In genomic region chr2:180695570-180695969, GRCh38 we compare ENCODE assay signal across 15 cellular contexts.
"Had no signal": no experiment of that assay in that cellular context is flagged by ENCODE, and none has a peak within 500 bp of the region (broad histone marks: within the 10 kb centered on the region; RNA-seq: fewer than 3 reads in every experiment).

No MANE protein-coding gene starts in this region.

- H3K4me1 Mint-ChIP-seq: activated CD8-positive, alpha-beta memory T cell treated with anti-CD3 and anti-CD28 coated beads, Interleukin-2, amount 10 ng/mL, durations not matched to agents 7 days and 5 days; activated naive CD4-positive, alpha-beta T cell treated with anti-CD3 and anti-CD28 coated beads, Interleukin-2, amount 10 ng/mL, durations not matched to agents 7 days and 5 days; endodermal cell had no signal

- H3K27me3 ChIP-seq: stomach, testis, upper lobe of left lung had no signal

- H3K27ac Mint-ChIP-seq: activated CD8-positive, alpha-beta memory T cell treated with anti-CD3 and anti-CD28 coated beads, Interleukin-2, amount 10 ng/mL, durations not matched to agents 7 days and 5 days; activated naive CD4-positive, alpha-beta T cell treated with anti-CD3 and anti-CD28 coated beads, Interleukin-2, amount 10 ng/mL, durations not matched to agents 7 days and 5 days; endodermal cell; nephron had no signal

- H3K4me3 ChIP-seq: prostate gland, smooth muscle cell, testis, upper lobe of left lung had no signal

- H3K36me3 Mint-ChIP-seq: activated CD8-positive, alpha-beta memory T cell treated with anti-CD3 and anti-CD28 coated beads, Interleukin-2, amount 10 ng/mL, durations not matched to agents 7 days and 5 days; activated naive CD4-positive, alpha-beta T cell treated with anti-CD3 and anti-CD28 coated beads, Interleukin-2, amount 10 ng/mL, durations not matched to agents 7 days and 5 days had no signal

- H3K27ac ChIP-seq: prostate gland, stomach, testis, upper lobe of left lung had no signal

- DNase-seq: activated CD4-positive, alpha-beta T cell treated with anti-CD3 and anti-CD28 coated beads for 1 hour; activated CD4-positive, alpha-beta T cell treated with anti-CD3 and anti-CD28 coated beads, Interleukin-2, amount 50 U/mL, for 48 hours; activated CD8-positive, alpha-beta memory T cell treated with anti-CD3 and anti-CD28 coated beads, Interleukin-2, amount 10 ng/mL, durations not matched to agents 7 days and 5 days; activated naive CD4-positive, alpha-beta T cell treated with anti-CD3 and anti-CD28 coated beads, Interleukin-2, amount 10 ng/mL, durations not matched to agents 7 days and 5 days; activated T-cell treated with anti-CD3 and anti-CD28 coated beads, Interleukin-2, amount 50 U/mL, for 1 hour; endodermal cell; hippocampal formation; kidney; right cardiac atrium; stomach; testis; upper lobe of left lung had no signal

- H3K9me3 ChIP-seq: prostate gland, stomach, testis, upper lobe of left lung had no signal

- H3K27me3 Mint-ChIP-seq: activated CD8-positive, alpha-beta memory T cell treated with anti-CD3 and anti-CD28 coated beads, Interleukin-2, amount 10 ng/mL, durations not matched to agents 7 days and 5 days; activated naive CD4-positive, alpha-beta T cell treated with anti-CD3 and anti-CD28 coated beads, Interleukin-2, amount 10 ng/mL, durations not matched to agents 7 days and 5 days had no signal

- H3K9me3 Mint-ChIP-seq: activated naive CD4-positive, alpha-beta T cell treated with anti-CD3 and anti-CD28 coated beads, Interleukin-2, amount 10 ng/mL, durations not matched to agents 7 days and 5 days; endodermal cell; nephron had no signal

- H3K36me3 ChIP-seq: prostate gland, stomach, upper lobe of left lung had no signal

- H3K4me1 ChIP-seq: prostate gland, stomach, testis, upper lobe of left lung had no signal

- H3K4me3 Mint-ChIP-seq: activated CD8-positive, alpha-beta memory T cell treated with anti-CD3 and anti-CD28 coated beads, Interleukin-2, amount 10 ng/mL, durations not matched to agents 7 days and 5 days; activated naive CD4-positive, alpha-beta T cell treated with anti-CD3 and anti-CD28 coated beads, Interleukin-2, amount 10 ng/mL, durations not matched to agents 7 days and 5 days; endodermal cell; nephron had no signal
